9 cellular contexts compared by ENCODE assay signal in the genomic region with DNA sequence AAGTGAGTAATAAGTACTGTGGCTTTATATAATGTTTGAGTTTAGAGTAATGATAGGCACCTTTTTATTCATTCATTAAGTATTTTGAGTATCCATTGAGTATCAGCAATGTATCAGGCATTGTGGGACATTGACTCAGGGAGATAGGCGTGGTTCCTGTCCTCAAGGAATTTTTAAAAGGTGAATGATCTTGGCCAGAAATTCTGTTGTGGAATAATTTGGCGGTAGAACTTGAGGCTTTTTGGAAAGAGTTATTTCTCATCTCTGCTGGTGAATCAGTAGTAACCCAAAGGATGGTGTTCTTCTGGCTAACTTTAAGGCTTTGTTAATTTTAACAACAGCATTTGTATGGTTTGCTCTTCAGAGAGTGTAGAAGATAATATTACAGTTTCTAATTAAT. TPM values are rescaled to one million over a fixed set of nuclear protein-coding genes. Genes with fewer than 3 reads are reported as not detected.
A peak's percentile ranks its signal among the peaks of the same experiment; 100 is the strongest.
DNase-seq lines count a peak whose midpoint lies in the region; ATAC-seq and TF ChIP-seq lines count a peak whose summit lies in the region.
"Had no signal": no experiment of that assay in that cellular context is flagged by ENCODE, and none has a peak within 500 bp of the region (broad histone marks: within the 10 kb centered on the region; RNA-seq: fewer than 3 reads in every experiment).

No MANE protein-coding gene starts in this region.

- WGBS in HUES64, result 84% methylated on average over 2 of the region's 2 CpGs

- H3K27me3 ChIP-seq in BE2C (no peaks in the 10 kb centered on the region), HUES64 (ENCODE audit: insufficient read depth, low read length) (no peaks in the 10 kb centered on the region), breast epithelium (no peaks in the 10 kb centered on the region)

- H3K4me1 ChIP-seq in BE2C (peaks cover 3% of the 10 kb centered on the region; the same call in 1 of the 2 replicates), HUES64 (ENCODE audit: insufficient read depth, low read length) (peaks cover 21% of the 10 kb centered on the region), breast epithelium (peaks cover 6 to 13% of the 10 kb centered on the region in 2 donors)

- ATAC-seq in natural killer cell treated with Interleukin-12 subunit alpha and Interleukin-12 subunit beta and Interleukin-15 and Interleukin-18, amount 100 ng/mL, for 72 hours, result no peak

- no peaks in the 10 kb centered on the region for H3K27me3 Mint-ChIP-seq in natural killer cell treated with Interleukin-12 subunit alpha and Interleukin-12 subunit beta and Interleukin-15 and Interleukin-18, amount 100 ng/mL, for 72 hours

- no peaks in the 10 kb centered on the region for H3K9me3 Mint-ChIP-seq in natural killer cell treated with Interleukin-12 subunit alpha and Interleukin-12 subunit beta and Interleukin-15 and Interleukin-18, amount 100 ng/mL, for 72 hours

- H3K9me3 ChIP-seq in BE2C (no peaks in the 10 kb centered on the region), HUES64 (ENCODE audit: insufficient read depth, low read depth, low read length) (no peaks in the 10 kb centered on the region), breast epithelium (no peaks in the 10 kb centered on the region)

- TF ChIP-seq CTCF in BE2C (IDR thresholded peaks at IDR 0.05; ENCODE audit: low read depth, low read length), result no peak
- no peak for TF ChIP-seq CTCF in breast epithelium (IDR thresholded peaks at IDR 0.05)

- H3K4me3 ChIP-seq in BE2C (ENCODE audit: low read depth, low read length) (peak overlapping the region; percentile 97), HUES64 (ENCODE audit: low read length) (peak overlapping the region; percentile 88), breast epithelium (peak overlapping the region; percentile 99 to 100 (median 99))

- H3K36me3 ChIP-seq in BE2C (peaks cover 8% of the 10 kb centered on the region), HUES64 (ENCODE audit: insufficient read depth, low read length) (no peaks in the 10 kb centered on the region), breast epithelium (no peaks in the 10 kb centered on the region)

- no peak overlapping the region for H3K9ac ChIP-seq in HUES64 (ENCODE audit: low read depth, low read length)

- intact Hi-C loops in breast epithelium (cut with DNase I; ENCODE audit: low total_unique reads), result no loop called here

- no peaks in the 10 kb centered on the region for H3K36me3 Mint-ChIP-seq in natural killer cell treated with Interleukin-12 subunit alpha and Interleukin-12 subunit beta and Interleukin-15 and Interleukin-18, amount 100 ng/mL, for 72 hours

- H3K27ac Mint-ChIP-seq in natural killer cell treated with Interleukin-12 subunit alpha and Interleukin-12 subunit beta and Interleukin-15 and Interleukin-18, amount 100 ng/mL, for 72 hours, result peak overlapping the region; percentile 91 to 96

- no peak for TF ChIP-seq POLR2A in breast epithelium (IDR thresholded peaks at IDR 0.05)

- no peak for DNase-seq in BE2C
- DNase-seq in breast epithelium (ENCODE audit: low spot score in 2 of 2), result no peak
- no peak for DNase-seq in natural killer cell treated with Interleukin-12 subunit alpha and Interleukin-12 subunit beta and Interleukin-15 and Interleukin-18, amount 100 ng/mL, for 72 hours (ENCODE audit: low spot score)
- no peak for DNase-seq in GOT3 (lab: John Stamatoyannopoulos, UW)
- DNase-seq in NCI-H1092 (lab: John Stamatoyannopoulos, UW), result no peak
- DNase-seq in DMS153 treated with DMSO at 0.1 percent for 48 hours (lab: John Stamatoyannopoulos, UW; ENCODE audit: unreplicated experiment), result no peak
- no peak for DNase-seq in stimulated activated naive CD4-positive, alpha-beta T cell (lab: John Stamatoyannopoulos, UW)
- DNase-seq: activated CD8-positive, alpha-beta memory T cell treated with anti-CD3 and anti-CD28 coated beads for 24 hours had no signal

- H3K27ac ChIP-seq in HUES64 (ENCODE audit: low read depth, low read length) (no peak overlapping the region), breast epithelium (peak overlapping the region in 1 of 2 donors; percentile 100)

- H3K4me1 Mint-ChIP-seq in natural killer cell treated with Interleukin-12 subunit alpha and Interleukin-12 subunit beta and Interleukin-15 and Interleukin-18, amount 100 ng/mL, for 72 hours (ENCODE audit: low read depth in 2 of 2), result peaks cover 59 to 69% of the 10 kb centered on the region in 2 donors

- peak overlapping the region; percentile 97 for H3K4me3 Mint-ChIP-seq in natural killer cell treated with Interleukin-12 subunit alpha and Interleukin-12 subunit beta and Interleukin-15 and Interleukin-18, amount 100 ng/mL, for 72 hours

RNA-seq across cellular contexts. Expression of a gene that starts 2.0 kb away (rescaled TPM):
- polyA plus RNA-seq in BE2C (2012; ENCODE audit: insufficient read depth, insufficient read length, low read depth), result 342 TPM
- 95.4 TPM for polyA plus RNA-seq in HUES64 (2013, experiment 1 of 2)
- polyA plus RNA-seq in HUES64 (2013, experiment 2 of 2), result 110 TPM
- total RNA-seq in breast epithelium, result 100 to 1,000 TPM; 105 to 114 (median 110) TPM
- total RNA-seq in natural killer cell treated with Interleukin-12 subunit alpha and Interleukin-12 subunit beta and Interleukin-15 and Interleukin-18, amount 100 ng/mL, for 72 hours, result 100 to 1,000 TPM; 183 to 338 TPM
